ENCODE assay signal across 8 cellular contexts in the genomic region with DNA sequence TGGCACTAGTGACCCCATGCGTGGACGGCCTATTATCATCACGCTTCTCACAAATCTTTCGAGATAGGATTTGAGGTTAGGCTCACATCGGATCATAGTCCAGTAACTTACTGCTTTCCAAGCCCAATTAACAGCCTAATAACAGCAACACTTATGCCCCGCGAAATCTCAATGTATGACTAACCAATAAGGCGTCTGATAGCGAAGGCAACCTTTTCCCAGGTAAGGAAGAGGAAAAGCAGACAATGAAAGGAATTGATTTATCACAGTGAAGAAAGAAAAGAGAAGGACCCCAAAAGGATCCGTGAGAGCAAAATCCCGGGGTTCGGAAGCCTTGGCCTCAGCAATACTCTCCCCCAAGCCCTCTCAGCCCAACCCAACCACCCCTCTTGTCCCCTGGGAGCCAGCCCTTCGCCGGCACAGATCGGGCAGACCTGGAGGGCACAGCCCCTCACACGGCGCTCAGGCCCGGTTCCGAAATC. TPM values are rescaled to one million over a fixed set of nuclear protein-coding genes. Genes with fewer than 3 reads are reported as not detected.
DNase-seq lines count a peak whose midpoint lies in the region; ATAC-seq, FAIRE-seq and TF ChIP-seq lines count a peak whose summit lies in the region.

No MANE protein-coding gene starts in this region.

- H3K27me3 ChIP-seq in brain microvascular endothelial cell (replicated peaks) (no peaks in the 10 kb centered on the region), keratinocyte (ENCODE audit: control insufficient read depth, extremely low read depth, insufficient read depth, low read length) (no peaks in the 10 kb centered on the region)

- peak; percentile 17 for ATAC-seq in GM21576 (IDR thresholded peaks at IDR 0.05; ENCODE audit: unreplicated experiment)
- ATAC-seq in stimulated activated naive CD8-positive, alpha-beta T cell treated with anti-CD3 and anti-CD28 coated beads, Interleukin-15, amount 100 ng/mL, for 72 hours, result peak; percentile 37
- ATAC-seq in GM18498 (IDR thresholded peaks at IDR 0.05; ENCODE audit: unreplicated experiment), result no peak

- in situ Hi-C loops in brain microvascular endothelial cell (cut with HindIII; ENCODE audit: low pct_ligation_motif_present, low sequenced_read_pairs), result no loop called here

- peak; percentile 46 for FAIRE-seq in keratinocyte (lab: Jason Lieb, UNC)

- H3K9me1 ChIP-seq in keratinocyte (ENCODE audit: control insufficient read depth, extremely low read depth, insufficient read depth, low read length), result no peaks in the 10 kb centered on the region

- H3K9ac ChIP-seq in keratinocyte (ENCODE audit: control insufficient read depth, extremely low read depth, insufficient read depth, low read length), result peak overlapping the region; percentile 98

- H3K4me3 Mint-ChIP-seq in stimulated activated naive CD8-positive, alpha-beta T cell treated with anti-CD3 and anti-CD28 coated beads, Interleukin-15, amount 100 ng/mL, for 72 hours, result peak overlapping the region; percentile 88 to 100

- dilution Hi-C loops in keratinocyte (cut with MboI; ENCODE audit: extremely low pct_ligation_motif_present, low sequenced_read_pairs), result no loop called here

- H3K4me3 ChIP-seq in NB4 (ENCODE audit: low read depth, low read length) (peak overlapping the region; percentile 84), brain microvascular endothelial cell (ENCODE audit: low read depth, low read length) (peak overlapping the region; percentile 76), keratinocyte (ENCODE audit: control insufficient read depth in 2 of 3, extremely low read depth in 1 of 3, insufficient read depth in 2 of 3, low read depth in 1 of 3, low read length in 3 of 3) (peak overlapping the region; percentile 76 to 93 (median 88))

- peaks cover 20% of the 10 kb centered on the region for H3K4me1 ChIP-seq in keratinocyte (ENCODE audit: control insufficient read depth, extremely low read depth, insufficient read depth, low read length)

- H3K36me3 ChIP-seq in brain microvascular endothelial cell (replicated peaks) (no peaks in the 10 kb centered on the region), keratinocyte (ENCODE audit: control insufficient read depth in 2 of 2, extremely low read depth in 1 of 2, insufficient read depth in 2 of 2, low read length in 2 of 2) (no peaks in the 10 kb centered on the region)

- TF ChIP-seq POLR2A in NB4 (IDR thresholded peaks at IDR 0.05; ENCODE audit: extremely low read depth, insufficient read length), result no peak

- H3K4me2 ChIP-seq in keratinocyte (ENCODE audit: control insufficient read depth, extremely low read depth, insufficient read depth, low read depth, low read length), result peak overlapping the region; percentile 65

- H3K79me2 ChIP-seq in keratinocyte (ENCODE audit: control insufficient read depth, insufficient read depth, low read length), result peaks cover 53% of the 10 kb centered on the region

- H3K27me3 Mint-ChIP-seq in stimulated activated naive CD8-positive, alpha-beta T cell treated with anti-CD3 and anti-CD28 coated beads, Interleukin-15, amount 100 ng/mL, for 72 hours, result no peaks in the 10 kb centered on the region

- peak; percentile 5 for DNase-seq in DMS 273 treated with DMSO at 0.1 percent for 48 hours (lab: John Stamatoyannopoulos, UW)
- peak; percentile 18 for DNase-seq in NB4 (ENCODE audit: low read depth)
- DNase-seq in brain microvascular endothelial cell, result no peak
- DNase-seq in keratinocyte (ENCODE audit: low read depth, low spot score), result no peak
- DNase-seq in stimulated activated naive CD8-positive, alpha-beta T cell treated with anti-CD3 and anti-CD28 coated beads, Interleukin-15, amount 100 ng/mL, for 72 hours, result no peak
- no peak for DNase-seq in NCI-H2107 (lab: John Stamatoyannopoulos, UW)

- H3K9me3 ChIP-seq in keratinocyte (ENCODE audit: control insufficient read depth, low read depth, low read length), result no peaks in the 10 kb centered on the region

- peak overlapping the region; percentile 98 to 99 for H3K27ac Mint-ChIP-seq in stimulated activated naive CD8-positive, alpha-beta T cell treated with anti-CD3 and anti-CD28 coated beads, Interleukin-15, amount 100 ng/mL, for 72 hours

- peak overlapping the region; percentile 74 for H3K27ac ChIP-seq in brain microvascular endothelial cell
- H3K27ac ChIP-seq in keratinocyte (ENCODE audit: control insufficient read depth, insufficient read depth, low read length), result peak overlapping the region; percentile 93

- no peak for TF ChIP-seq CTCF in NB4 (IDR thresholded peaks at IDR 0.05; ENCODE audit: low read depth, low read length)
- peak; percentile 7 for TF ChIP-seq CTCF in brain microvascular endothelial cell (IDR thresholded peaks at IDR 0.05; ENCODE audit: low read depth, low read length, missing control alignments)
- TF ChIP-seq CTCF in keratinocyte (optimal IDR thresholded peaks at IDR 0.05 in 1 of 3, IDR thresholded peaks at IDR 0.05 in 1 of 3, conservative IDR thresholded peaks at IDR 0.05 in 1 of 3; ENCODE audit: extremely low read depth in 1 of 3, insufficient read depth in 2 of 3, low read length in 3 of 3), result no peak

- no peaks in the 10 kb centered on the region for H3K9me3 Mint-ChIP-seq in stimulated activated naive CD8-positive, alpha-beta T cell treated with anti-CD3 and anti-CD28 coated beads, Interleukin-15, amount 100 ng/mL, for 72 hours

- peak overlapping the region; percentile 98 for H2AFZ ChIP-seq in keratinocyte (ENCODE audit: control insufficient read depth, low read length)

- H3K4me1 Mint-ChIP-seq in stimulated activated naive CD8-positive, alpha-beta T cell treated with anti-CD3 and anti-CD28 coated beads, Interleukin-15, amount 100 ng/mL, for 72 hours, result peaks cover 35% of the 10 kb centered on the region

- peaks cover 4% of the 10 kb centered on the region for H4K20me1 ChIP-seq in keratinocyte (ENCODE audit: control insufficient read depth, extremely low read depth, insufficient read depth, low read length)

RNA-seq across cellular contexts. Expression of a gene that starts 0.6 kb away (rescaled TPM):
- polyA plus RNA-seq in keratinocyte, result 11.4 to 15.1 TPM (median 13.4 TPM) in 3 replicates
- polyA plus RNA-seq in keratinocyte (2011; ENCODE audit: low read depth), result 37.0 TPM
- 9.6 and 12.4 TPM in 2 replicates for polyA plus RNA-seq in keratinocyte (2011; cell fraction: cytosol; rRNA removed)
- polyA plus RNA-seq in keratinocyte (2011; cell fraction: nucleus; rRNA removed), result 31.2 and 31.7 TPM in 2 replicates
- polyA plus RNA-seq in keratinocyte (2012; ENCODE audit: low replicate concordance), result 13.4 and 13.8 TPM in 2 replicates
- polyA minus RNA-seq in keratinocyte, result 17.8 to 27.3 TPM (median 19.9 TPM) in 3 replicates
- polyA minus RNA-seq in keratinocyte (2011; cell fraction: cytosol; rRNA and poly(A)+ RNA removed), result 8.4 TPM
- polyA minus RNA-seq in keratinocyte (2011; cell fraction: nucleus; rRNA and poly(A)+ RNA removed), result 26.6 and 47.6 TPM in 2 replicates

RNA-seq across cellular contexts. Expression of a gene that starts 54.6 kb away (rescaled TPM):
- polyA plus RNA-seq in keratinocyte, result 2.6 to 4.6 TPM (median 2.7 TPM) in 3 replicates
- not detected for polyA plus RNA-seq in keratinocyte (2011; ENCODE audit: low read depth)
- polyA plus RNA-seq in keratinocyte (2011; cell fraction: cytosol; rRNA removed), result 0.98 and 2.2 TPM in 2 replicates
- polyA plus RNA-seq in keratinocyte (2011; cell fraction: nucleus; rRNA removed), result 3.9 and 6.6 TPM in 2 replicates
- polyA plus RNA-seq in keratinocyte (2012; ENCODE audit: low replicate concordance), result 0.21 and 6.3 TPM in 2 replicates
- 3.0 to 13.8 TPM (median 3.9 TPM) in 3 replicates for polyA minus RNA-seq in keratinocyte
- 6.9 TPM for polyA minus RNA-seq in keratinocyte (2011; cell fraction: cytosol; rRNA and poly(A)+ RNA removed)
- 8.8 and 9.9 TPM in 2 replicates for polyA minus RNA-seq in keratinocyte (2011; cell fraction: nucleus; rRNA and poly(A)+ RNA removed)

Comparison
In these comparisons a context has a peak if more than half of its experiments do, and no peak if none do; other contexts are left out.
1. DNase-seq: peak in DMS 273 treated with DMSO at 0.1 percent for 48 hours (single experiment) and NB4 (single experiment); none in brain microvascular endothelial cell (single experiment), keratinocyte (single experiment), stimulated activated naive CD8-positive, alpha-beta T cell treated with anti-CD3 and anti-CD28 coated beads, Interleukin-15, amount 100 ng/mL, for 72 hours (0 of 2) and NCI-H2107 (single experiment).
2. Peak in every context shown above with its lines, with median percentiles within 50 percentile points of each other: H3K4me3 ChIP-seq.